Comparison of ENCODE assay signal across 29 cellular contexts in genomic region chr7:156466262-156466661, GRCh38.
DNase-seq lines count a peak whose midpoint lies in the region; ATAC-seq, FAIRE-seq and TF ChIP-seq lines count a peak whose summit lies in the region.
"Had no signal": no experiment of that assay in that cellular context is flagged by ENCODE, and none has a peak within 500 bp of the region (broad histone marks: within the 10 kb centered on the region; RNA-seq: fewer than 3 reads in every experiment).

No MANE protein-coding gene starts in this region.

- H3K9me3 ChIP-seq in H1 (ENCODE audit: insufficient read depth in 2 of 2, low read depth in 1 of 2, low read length in 1 of 2) (no peaks in the 10 kb centered on the region), left lung (peaks cover 0 to 5% of the 10 kb centered on the region in 2 donors), upper lobe of right lung (no peaks in the 10 kb centered on the region)

- H2BK5ac ChIP-seq in H1 (ENCODE audit: low read depth, low read length) = no peak overlapping the region

- peaks cover 3% of the 10 kb centered on the region for H3K27me3 Mint-ChIP-seq in HFFc6 (ENCODE audit: insufficient read depth)
- peaks cover 4% of the 10 kb centered on the region for H3K27me3 Mint-ChIP-seq in chondrocyte (ENCODE audit: low read depth)

- no peak overlapping the region for H3K4ac ChIP-seq in H1 (replicated peaks; ENCODE audit: insufficient read length, low read depth, low read length)

- TF ChIP-seq EP300 in H1 (IDR thresholded peaks at IDR 0.05; ENCODE audit: borderline replicate concordance in 1 of 2, low read depth in 2 of 2, low read length in 2 of 2) = no peak

- no peak overlapping the region for H3K4me2 ChIP-seq in H1 (ENCODE audit: insufficient read depth in 1 of 2, low read depth in 2 of 2, low read length in 2 of 2)

- POLR2A ChIA-PET in H1 (lab: Charles Lee; ENCODE audit: partially characterized antibody) = no interaction called here

- no peaks in the 10 kb centered on the region for H4K20me1 ChIP-seq in H1 (replicated peaks in 1 of 2; ENCODE audit: control insufficient read depth in 1 of 2, insufficient read depth in 2 of 2, low read length in 2 of 2)

- no peak overlapping the region for H3K9ac ChIP-seq in H1 (replicated peaks in 1 of 4; ENCODE audit: extremely low read depth in 1 of 4, low read depth in 3 of 4, low read length in 3 of 4)

- TF ChIP-seq POLR2A in H1 (IDR thresholded peaks at IDR 0.05; ENCODE audit: control extremely low read depth in 1 of 2, low read depth in 2 of 2, low read length in 2 of 2) = no peak

- TF ChIP-seq RAD21 in H1 (IDR thresholded peaks at IDR 0.05 in 1 of 2, conservative IDR thresholded peaks at IDR 0.05 in 1 of 2; ENCODE audit: low read depth in 2 of 2, low read length in 2 of 2) = no peak

- H3K4me1 Mint-ChIP-seq in HFFc6 (ENCODE audit: low read depth) = no peaks in the 10 kb centered on the region
- H3K4me1 Mint-ChIP-seq in chondrocyte (ENCODE audit: low read depth) = no peaks in the 10 kb centered on the region
- H3K4me1 Mint-ChIP-seq: B cell, T-cell had no signal

- no peak overlapping the region for H2BK20ac ChIP-seq in H1 (ENCODE audit: low read length)

- no peaks in the 10 kb centered on the region; the same call in 1 of the 2 replicates for H3K36me3 Mint-ChIP-seq in HFFc6 (ENCODE audit: low read depth)
- peaks cover 4% of the 10 kb centered on the region for H3K36me3 Mint-ChIP-seq in chondrocyte (ENCODE audit: low read depth)
- H3K36me3 Mint-ChIP-seq: CD8-positive, alpha-beta T cell; T-cell had no signal

- H3K4me3 ChIP-seq in H1 (ENCODE audit: extremely low read depth in 1 of 4, insufficient read depth in 2 of 4, low read depth in 3 of 4, low read length in 4 of 4) = no peak overlapping the region
- no peak overlapping the region for H3K4me3 ChIP-seq in left lung
- no peak overlapping the region for H3K4me3 ChIP-seq in upper lobe of right lung
- H3K4me3 ChIP-seq: K562 had no signal

- 88% methylated on average over 12 of the region's 12 CpGs; no CpG with 5 or more reads in 1 of the 2 experiments for WGBS in H1 (ENCODE audit: extremely low coverage in 1 of 2, insufficient coverage in 1 of 2, insufficient read length in 1 of 2, insufficient replicate concordance in 2 of 2, low coverage in 1 of 2, low lambda C conversion rate in 2 of 2, missing lambda C conversion rate in 1 of 2), 2 experiments

- H4K5ac ChIP-seq in H1 (ENCODE audit: insufficient read length, low read depth, low read length) = no peak overlapping the region

- H3K14ac ChIP-seq in H1 (ENCODE audit: insufficient read length) = no peak overlapping the region

- H3K27ac Mint-ChIP-seq in HFFc6 (no peak overlapping the region), chondrocyte (ENCODE audit: unreplicated experiment) (no peak overlapping the region)
- H3K27ac Mint-ChIP-seq: B cell; CD8-positive, alpha-beta T cell; T-cell had no signal

- H3K56ac ChIP-seq in H1 (replicated peaks; ENCODE audit: insufficient read length, low read depth, low read length) = no peak overlapping the region

- H3K23me2 ChIP-seq in H1 (ENCODE audit: low read depth, low read length) = no peaks in the 10 kb centered on the region

- H2BK120ac ChIP-seq in H1 (replicated peaks; ENCODE audit: low read depth, low read length) = no peak overlapping the region

- DNase-seq in HFFc6 (no peak), H1 (ENCODE audit: low read depth in 1 of 2, low spot score in 2 of 2) (no peak), left lung (no peak), upper lobe of right lung (no peak), NCI-H774 (lab: John Stamatoyannopoulos, UW) (no peak), chondrocyte (ENCODE audit: low spot score) (no peak)
- DNase-seq in stimulated activated CD4-positive, alpha-beta T cell treated with anti-CD3 and anti-CD28 coated beads, Interleukin-4, amount 100 ng/mL, for 4 hours = no peak
- DNase-seq: CD8-positive, alpha-beta T cell; DMS 273 treated with DMSO at 0.1 percent for 48 hours; DND-41; Kasumi-1; MV-4-11; NCI-H1105; NCI-H1436 treated with DMSO at 0.1 percent for 48 hours; NCI-H1930; NCI-H2171; NCI-H226; NCI-H510A; NCI-H69; NK-92 treated with Interleukin-12 subunit alpha and Interleukin-12 subunit beta, amount 100 ng/mL, for 24 hours; SHP77; T-cell had no signal

- H3K27me3 ChIP-seq in H1 (replicated peaks in 1 of 4; ENCODE audit: control insufficient read depth in 3 of 4, extremely low read depth in 1 of 4, insufficient read depth in 3 of 4, low read length in 3 of 4) (no peaks in the 10 kb centered on the region), left lung (peaks cover 0 to 4% of the 10 kb centered on the region in 2 donors), upper lobe of right lung (no peaks in the 10 kb centered on the region)

- H2AFZ ChIP-seq in H1 (ENCODE audit: low read length) = no peak overlapping the region

- no peaks in the 10 kb centered on the region for H3K79me1 ChIP-seq in H1 (ENCODE audit: low read depth, low read length)

- H3K27ac ChIP-seq in H1 (ENCODE audit: low read depth, low read length) (no peak overlapping the region), left lung (no peak overlapping the region), upper lobe of right lung (no peak overlapping the region)
- H3K27ac ChIP-seq: C4-2B, RWPE1 had no signal

- CTCF ChIA-PET in H1 (lab: Charles Lee; ENCODE audit: partially characterized antibody) = interaction anchor here (0.7 to 0.9 kb wide), 3 partner anchors 10 to 658 kb away, joined by 3 read pairs; no protein-coding TSS in a partner anchor

- H2BK12ac ChIP-seq in H1 (ENCODE audit: low read depth, low read length) = no peak overlapping the region

- peaks cover 42% of the 10 kb centered on the region for H3K9me3 Mint-ChIP-seq in HFFc6
- peaks cover 3% of the 10 kb centered on the region for H3K9me3 Mint-ChIP-seq in chondrocyte (ENCODE audit: low read depth)
- H3K9me3 Mint-ChIP-seq: CD8-positive, alpha-beta T cell had no signal

- TF ChIP-seq CTCF in HFFc6 (IDR thresholded peaks at IDR 0.05) (no peak), H1 (IDR thresholded peaks at IDR 0.05; ENCODE audit: control extremely low read depth in 1 of 3, insufficient read depth in 1 of 3, low read depth in 1 of 3, low read length in 3 of 3) (no peak), left lung (IDR thresholded peaks at IDR 0.05) (no peak), upper lobe of right lung (IDR thresholded peaks at IDR 0.05) (no peak), chondrocyte (IDR thresholded peaks at IDR 0.05) (no peak)

- H3K36me3 ChIP-seq in H1 (ENCODE audit: control insufficient read depth in 2 of 4, insufficient read depth in 4 of 4, low read length in 3 of 4) = no peaks in the 10 kb centered on the region; a peak in 1 of 8 replicates
- H3K36me3 ChIP-seq in left lung = no peaks in the 10 kb centered on the region
- no peaks in the 10 kb centered on the region for H3K36me3 ChIP-seq in upper lobe of right lung

- intact Hi-C loops in left lung (cut with DNase I) = no loop called here
- intact Hi-C loops in upper lobe of right lung (cut with DNase I) = no loop called here

- no peak overlapping the region for H2BK15ac ChIP-seq in H1 (ENCODE audit: low read length)

- peak overlapping the region; percentile 31; the same call in 1 of the 2 replicates for H3K4me3 Mint-ChIP-seq in HFFc6
- H3K4me3 Mint-ChIP-seq in chondrocyte (ENCODE audit: unreplicated experiment) = no peak overlapping the region
- H3K4me3 Mint-ChIP-seq: B cell; CD8-positive, alpha-beta T cell; T-cell had no signal

- ATAC-seq in left lung (peak; percentile 53), upper lobe of right lung (peak; percentile 30)
- ATAC-seq: CD8-positive, alpha-beta T cell; K562; T-cell had no signal

- FAIRE-seq in H1 (lab: Jason Lieb, UNC) = peak; percentile 19
- FAIRE-seq: GM12892, GM19239, H54, K562 had no signal

- no peak overlapping the region for H4K8ac ChIP-seq in H1 (ENCODE audit: extremely low read depth, insufficient read depth, low read length)

- no peak overlapping the region for H3K18ac ChIP-seq in H1 (ENCODE audit: extremely low read depth, low read length)

- no peaks in the 10 kb centered on the region for H3K79me2 ChIP-seq in H1 (ENCODE audit: control insufficient read depth in 1 of 2, insufficient read depth in 2 of 2, low read length in 2 of 2)

- no peak overlapping the region for H2AK5ac ChIP-seq in H1 (ENCODE audit: low read depth, low read length)

- H3K4me1 ChIP-seq in H1 (replicated peaks in 1 of 4; ENCODE audit: control insufficient read depth in 3 of 4, insufficient read depth in 4 of 4, low read length in 3 of 4) = peaks cover 0 to 2% (median 0%) of the 10 kb centered on the region in 4 experiments; a peak in 1 of 7 replicates
- H3K4me1 ChIP-seq in left lung = no peaks in the 10 kb centered on the region
- H3K4me1 ChIP-seq in upper lobe of right lung = no peaks in the 10 kb centered on the region

- H4K91ac ChIP-seq in H1 (replicated peaks; ENCODE audit: insufficient read length, low read length) = no peak overlapping the region

- no peak overlapping the region for H3K23ac ChIP-seq in H1 (ENCODE audit: insufficient read length)

TF ChIP-seq in H1, 55 proteins besides CTCF, POLR2A, EP300 and RAD21:
- TF ChIP-seq CHD1 (IDR thresholded peaks at IDR 0.05; ENCODE audit: low read depth, low read length) = no peak
TF ChIP-seq in H1: peak in this region for 0.
